Comparison of ENCODE assay signal across 1 cellular context in genomic region chr1:161071886-161072371, GRCh38.
TF ChIP-seq lines count a peak whose summit lies in the region.

No MANE protein-coding gene starts in this region.

TF ChIP-seq in K562, 482 proteins besides CTCF, POLR2A, EP300 and RAD21:
- TF ChIP-seq THRAP3 (IDR thresholded peaks at IDR 0.05; ENCODE audit: borderline replicate concordance) (no peak), NBN (IDR thresholded peaks at IDR 0.05; ENCODE audit: low read depth) (0 out of 2 replicates have a peak, but pooled peaks have one; percentile 39), SMC3 (conservative IDR thresholded peaks at IDR 0.05; ENCODE audit: insufficient read depth, low read depth, low read length) (peak; percentile 91), IFI16 (CRISPR knock-in tag; IDR thresholded peaks at IDR 0.05) (no peak), DEAF1 (CRISPR knock-in tag; IDR thresholded peaks at IDR 0.05) (peak; percentile 54), TEAD4 (IDR thresholded peaks at IDR 0.05; ENCODE audit: low read length) (0 out of 2 replicates have a peak, but pooled peaks have one; percentile 14), TEAD4 (CRISPR knock-in tag; IDR thresholded peaks at IDR 0.05; ENCODE audit: borderline replicate concordance) (no peak), ZBTB1 (CRISPR knock-in tag; IDR thresholded peaks at IDR 0.05; ENCODE audit: borderline replicate concordance, low read depth) (no peak), RB1 (IDR thresholded peaks at IDR 0.05; ENCODE audit: low read depth) (peak; percentile 58), ZNF384 (IDR thresholded peaks at IDR 0.05; ENCODE audit: low read depth, low read length) (0 out of 2 replicates have a peak, but pooled peaks have one; percentile 5), NR2C2 (CRISPR knock-in tag; IDR thresholded peaks at IDR 0.05) (no peak), NR2C2 (tag; IDR thresholded peaks at IDR 0.05) (0 out of 2 replicates have a peak, but pooled peaks have one; percentile 24), JUND (IDR thresholded peaks at IDR 0.05; ENCODE audit: borderline replicate concordance, low read depth, low read length) (peak; percentile 41; the same call in 1 of the 2 replicates), JUND (tag; IDR thresholded peaks at IDR 0.05; ENCODE audit: borderline replicate concordance, low read depth, low read length) (no peak), TFAP4 (CRISPR knock-in tag; IDR thresholded peaks at IDR 0.05; ENCODE audit: borderline replicate concordance) (0 out of 2 replicates have a peak, but pooled peaks have one; percentile 30), L3MBTL2 (IDR thresholded peaks at IDR 0.05) (peak; percentile 42; the same call in 1 of the 2 replicates), NR2C1 (IDR thresholded peaks at IDR 0.05) (no peak), NR2C1 (tag; IDR thresholded peaks at IDR 0.05) (peak; percentile 50; the same call in 1 of the 2 replicates), STAG1 (CRISPR knock-in tag; IDR thresholded peaks at IDR 0.05; ENCODE audit: borderline replicate concordance) (0 out of 2 replicates have a peak, but pooled peaks have one; percentile 18), TBL1XR1 (IDR thresholded peaks at IDR 0.05; ENCODE audit: low read length in 2 of 2) (no peak), MYC (IDR thresholded peaks at IDR 0.05; ENCODE audit: low read depth, low read length) (0 out of 2 replicates have a peak, but pooled peaks have one; percentile 34), MYC (CRISPR knock-in tag; IDR thresholded peaks at IDR 0.05; ENCODE audit: borderline replicate concordance, low read depth) (no peak), YY1 (IDR thresholded peaks at IDR 0.05; ENCODE audit: borderline replicate concordance in 1 of 3, control insufficient read depth in 1 of 3, extremely low read depth in 1 of 3, insufficient read depth in 3 of 3, insufficient read length in 1 of 3, insufficient replicate concordance in 2 of 3, low read depth in 1 of 3, low read length in 2 of 3) (no peak), SNIP1 (IDR thresholded peaks at IDR 0.05; ENCODE audit: low read depth) (0 out of 2 replicates have a peak, but pooled peaks have one; percentile 11), RCOR1 (IDR thresholded peaks at IDR 0.05; ENCODE audit: borderline replicate concordance in 1 of 2, low read depth in 2 of 2, low read length in 2 of 2) (peak in 1 of 2 experiments; percentile 45; a peak in 1 of 4 replicates), CC2D1A (IDR thresholded peaks at IDR 0.05) (peak; percentile 37; the same call in 1 of the 2 replicates), TOE1 (IDR thresholded peaks at IDR 0.05; ENCODE audit: borderline replicate concordance) (no peak), TOE1 (CRISPR knock-in tag; IDR thresholded peaks at IDR 0.05; ENCODE audit: borderline replicate concordance, low read depth) (0 out of 2 replicates have a peak, but pooled peaks have one; percentile 51), ELF2 (CRISPR knock-in tag; IDR thresholded peaks at IDR 0.05) (no peak), FOXK2 (conservative IDR thresholded peaks at IDR 0.05 in 1 of 2, IDR thresholded peaks at IDR 0.05 in 1 of 2; ENCODE audit: low read depth in 2 of 2) (peak; percentile 29 to 59; a peak in 2 of 4 replicates), NRF1 (conservative IDR thresholded peaks at IDR 0.05 in 1 of 2, IDR thresholded peaks at IDR 0.05 in 1 of 2) (peak in 1 of 2 experiments; percentile 18; a peak in 1 of 4 replicates), XRCC3 (IDR thresholded peaks at IDR 0.05) (no peak), MEF2D (tag; conservative IDR thresholded peaks at IDR 0.05; ENCODE audit: low read depth) (peak; percentile 47; the same call in 1 of the 2 replicates), ZNF146 (CRISPR knock-in tag; IDR thresholded peaks at IDR 0.05; ENCODE audit: unreplicated experiment) (no peak), KLF16 (IDR thresholded peaks at IDR 0.05) (0 out of 2 replicates have a peak, but pooled peaks have one; percentile 22), BRD9 (IDR thresholded peaks at IDR 0.05; ENCODE audit: low read depth, partially characterized antibody) (no peak), CHD4 (IDR thresholded peaks at IDR 0.05; ENCODE audit: insufficient read depth, insufficient replicate concordance, low read depth, low read length, poor library complexity, severe bottlenecking) (no peak), MLLT1 (IDR thresholded peaks at IDR 0.05) (0 out of 4 replicates have a peak, but pooled peaks of 1 of the 2 experiments have one; percentile 13)
